Comparison of ENCODE assay signal across 25 cellular contexts in genomic region chr19:38444026-38444425, GRCh38. TPM values are rescaled to one million over a fixed set of nuclear protein-coding genes. Genes with fewer than 3 reads are reported as not detected.
"Had no signal": no experiment of that assay in that cellular context is flagged by ENCODE, and none has a peak within 500 bp of the region (broad histone marks: within the 10 kb centered on the region; RNA-seq: fewer than 3 reads in every experiment).

No MANE protein-coding gene starts in this region.

- DNase-seq: activated B cell treated with CpG ODN at 0.5 μM for 24 hours; activated CD8-positive, alpha-beta memory T cell treated with anti-CD3 and anti-CD28 coated beads, Interleukin-2, amount 10 ng/mL, durations not matched to agents 7 days and 5 days; activated CD8-positive, alpha-beta T cell treated with anti-CD3 and anti-CD28 coated beads, Interleukin-2, amount 10 ng/mL, durations not matched to agents 7 days and 5 days; activated naive CD4-positive, alpha-beta T cell; activated T-cell treated with anti-CD3 and anti-CD28 coated beads, Interleukin-2, amount 50 U/mL, for 72 hours; central memory CD4-positive, alpha-beta T cell; dermis blood vessel endothelial cell; effector CD8-positive, alpha-beta T cell; esophagus squamous epithelium; foreskin melanocyte; glutamatergic neuron; left cardiac atrium; left ventricle myocardium superior; mucosa of descending colon; ovary; stimulated activated CD4-positive, alpha-beta T cell treated with anti-CD3 and anti-CD28 coated beads, Interleukin-12 subunit alpha, Interleukin-12 subunit beta, amount 100 ng/mL, for 4 hours; stimulated activated CD4-positive, alpha-beta T cell treated with anti-CD3 and anti-CD28 coated beads, Interleukin-4, amount 100 ng/mL, for 1 hour; T-cell; trophoblast cell had no signal

- ATAC-seq: activated CD8-positive, alpha-beta memory T cell treated with anti-CD3 and anti-CD28 coated beads, Interleukin-2, amount 10 ng/mL, durations not matched to agents 7 days and 5 days; activated CD8-positive, alpha-beta T cell treated with anti-CD3 and anti-CD28 coated beads, Interleukin-2, amount 10 ng/mL, durations not matched to agents 7 days and 5 days; activated naive CD4-positive, alpha-beta T cell treated with anti-CD3 and anti-CD28 coated beads, Interleukin-2, amount 50 U/mL, for 72 hours; activated T-cell treated with anti-CD3 and anti-CD28 coated beads, Interleukin-2, amount 50 U/mL, for 72 hours; left cardiac atrium; left ventricle myocardium superior; mucosa of descending colon; sciatic nerve; T-cell had no signal

RNA-seq across cellular contexts. Expression of gene RYR1, which starts 10.5 kb away (rescaled TPM):
- total RNA-seq: lung microvascular endothelial cell had no signal

RNA-seq across cellular contexts. Expression of gene RASGRP4, which starts 18.0 kb away (rescaled TPM):
- total RNA-seq: dermis blood vessel endothelial cell, lung microvascular endothelial cell, progenitor cell of endocrine pancreas, renal cortical epithelial cell had no signal

RNA-seq across cellular contexts. Expression of gene GGN, which starts 56.2 kb away (rescaled TPM):
- total RNA-seq: activated CD8-positive, alpha-beta memory T cell treated with anti-CD3 and anti-CD28 coated beads, Interleukin-2, amount 10 ng/mL, durations not matched to agents 7 days and 5 days; activated CD8-positive, alpha-beta T cell treated with anti-CD3 and anti-CD28 coated beads, Interleukin-2, amount 10 ng/mL, durations not matched to agents 7 days and 5 days; lung microvascular endothelial cell; subcutaneous adipose tissue had no signal
